12 cellular contexts compared by ENCODE assay signal in genomic region chr12:49761677-49762467, GRCh38. TPM values are rescaled to one million over a fixed set of nuclear protein-coding genes. Genes with fewer than 3 reads are reported as not detected.
DNase-seq lines count a peak whose midpoint lies in the region; ATAC-seq and TF ChIP-seq lines count a peak whose summit lies in the region.
"Had no signal": no experiment of that assay in that cellular context is flagged by ENCODE, and none has a peak within 500 bp of the region (broad histone marks: within the 10 kb centered on the region; RNA-seq: fewer than 3 reads in every experiment).

No MANE protein-coding gene starts in this region.

- H3K4me1 ChIP-seq in BLaER1, result peaks cover 25% of the 10 kb centered on the region

- H3K4me3 ChIP-seq in BLaER1, result no peak overlapping the region

- no peaks in the 10 kb centered on the region for H3K27me3 ChIP-seq in BLaER1
- H3K27me3 ChIP-seq in CD4-positive, alpha-beta T cell (ENCODE audit: control insufficient read depth, insufficient read depth, low read length), result no peaks in the 10 kb centered on the region

- peaks cover 80% of the 10 kb centered on the region for H3K36me3 Mint-ChIP-seq in CD4-positive, alpha-beta T cell (ENCODE audit: low read depth)
- H3K36me3 Mint-ChIP-seq in activated CD4-positive, alpha-beta memory T cell treated with anti-CD3 and anti-CD28 coated beads, Interleukin-2, amount 10 ng/mL, durations not matched to agents 7 days and 5 days (ENCODE audit: low read depth), result peaks cover 77% of the 10 kb centered on the region
- peaks cover 36 to 47% (median 37%) of the 10 kb centered on the region in 3 donors for H3K36me3 Mint-ChIP-seq in immature natural killer cell

- H3K36me3 ChIP-seq in BLaER1, result peaks cover 93% of the 10 kb centered on the region

- peaks cover 53% of the 10 kb centered on the region for H3K4me1 Mint-ChIP-seq in CD4-positive, alpha-beta T cell (ENCODE audit: low read depth)
- peaks cover 50% of the 10 kb centered on the region for H3K4me1 Mint-ChIP-seq in activated CD4-positive, alpha-beta memory T cell treated with anti-CD3 and anti-CD28 coated beads, Interleukin-2, amount 10 ng/mL, durations not matched to agents 7 days and 5 days
- H3K4me1 Mint-ChIP-seq in immature natural killer cell, result peaks cover 34 to 38% of the 10 kb centered on the region in 2 donors

- H3K9me3 ChIP-seq in BLaER1, result no peaks in the 10 kb centered on the region
- no peaks in the 10 kb centered on the region for H3K9me3 ChIP-seq in CD4-positive, alpha-beta T cell (ENCODE audit: control insufficient read depth, low read length)

- peak overlapping the region; percentile 40 for H3K4me2 ChIP-seq in BLaER1

- H3K27ac Mint-ChIP-seq in CD4-positive, alpha-beta T cell, result peak overlapping the region; percentile 73
- H3K27ac Mint-ChIP-seq in activated CD4-positive, alpha-beta memory T cell treated with anti-CD3 and anti-CD28 coated beads, Interleukin-2, amount 10 ng/mL, durations not matched to agents 7 days and 5 days, result peak overlapping the region; percentile 92
- peak overlapping the region; percentile 86 to 92 (median 90) for H3K27ac Mint-ChIP-seq in immature natural killer cell

- no peak for TF ChIP-seq CTCF in CD4-positive, alpha-beta T cell (IDR thresholded peaks at IDR 0.05)

- POLR2A ChIA-PET in CD4-positive, alpha-beta T cell (lab: Charles Lee), result interaction anchor here (1.4 to 7.4 kb wide), 3 partner anchors 18 to 81 kb away, joined by 5 to 77 read pairs (median 13); partner anchors contain the start of genes BCDIN3D and TMBIM6
- POLR2A ChIA-PET in activated CD4-positive, alpha-beta memory T cell treated with anti-CD3 and anti-CD28 coated beads, Interleukin-2, amount 10 ng/mL, durations not matched to agents 7 days and 5 days (lab: Charles Lee), result interaction anchor here (0.6 to 5.9 kb wide), 10 partner anchors 9 to 322 kb away, joined by 3 to 75 read pairs (median 4); partner anchors contain the start of gene TMBIM6

- CTCF ChIA-PET in CD4-positive, alpha-beta T cell (lab: Charles Lee), result interaction anchor here (0.7 to 5.2 kb wide), 12 partner anchors 11 to 138 kb away, joined by 3 to 53 read pairs (median 4); partner anchors contain the start of genes PRPF40B and TMBIM6
- CTCF ChIA-PET in activated CD4-positive, alpha-beta memory T cell treated with anti-CD3 and anti-CD28 coated beads, Interleukin-2, amount 10 ng/mL, durations not matched to agents 7 days and 5 days (lab: Charles Lee), result interaction anchor here (0.8 to 4.5 kb wide), 19 partner anchors 8 to 257 kb away, joined by 3 to 66 read pairs (median 6); partner anchors contain the start of gene TMBIM6

- no peak overlapping the region for H3K27ac ChIP-seq in BLaER1
- no peak overlapping the region for H3K27ac ChIP-seq in CD4-positive, alpha-beta T cell (ENCODE audit: low read depth, low read length)
- H3K27ac ChIP-seq: epithelial cell of prostate had no signal

- no peak overlapping the region for H3K4me3 Mint-ChIP-seq in CD4-positive, alpha-beta T cell
- no peak overlapping the region for H3K4me3 Mint-ChIP-seq in activated CD4-positive, alpha-beta memory T cell treated with anti-CD3 and anti-CD28 coated beads, Interleukin-2, amount 10 ng/mL, durations not matched to agents 7 days and 5 days
- no peak overlapping the region for H3K4me3 Mint-ChIP-seq in immature natural killer cell

- H3K9ac ChIP-seq in BLaER1, result no peak overlapping the region

- no peak for ATAC-seq in CD4-positive, alpha-beta T cell (ENCODE audit: poor library complexity)

- DNase-seq in CD4-positive, alpha-beta T cell, result no peak
- no peak for DNase-seq in activated CD4-positive, alpha-beta memory T cell treated with anti-CD3 and anti-CD28 coated beads, Interleukin-2, amount 10 ng/mL, durations not matched to agents 7 days and 5 days
- DNase-seq in immature natural killer cell, result no peak
- no peak for DNase-seq in stimulated activated CD4-positive, alpha-beta T cell treated with anti-CD3 and anti-CD28 coated beads, Interleukin-12 subunit alpha, Interleukin-12 subunit beta, amount 100 ng/mL, for 4 hours
- DNase-seq in OCI-M2 (lab: John Stamatoyannopoulos, UW; ENCODE audit: unreplicated experiment), result no peak
- DNase-seq in inferior parietal cortex (ENCODE audit: extremely low spot score), result no peak
- DNase-seq: C1 segment of cervical spinal cord, DMS79 treated with DMSO at 0.1 percent for 48 hours, NCI-H1436 treated with DMSO at 0.1 percent for 48 hours, NCI-H2227 treated with DMSO at 0.1 percent for 48 hours had no signal

- H3K27me3 Mint-ChIP-seq in CD4-positive, alpha-beta T cell, result no peaks in the 10 kb centered on the region
- H3K27me3 Mint-ChIP-seq in activated CD4-positive, alpha-beta memory T cell treated with anti-CD3 and anti-CD28 coated beads, Interleukin-2, amount 10 ng/mL, durations not matched to agents 7 days and 5 days, result no peaks in the 10 kb centered on the region
- no peaks in the 10 kb centered on the region for H3K27me3 Mint-ChIP-seq in immature natural killer cell (ENCODE audit: low read depth in 3 of 3)

- intact Hi-C loops in CD4-positive, alpha-beta T cell (cut with DNase I, micrococcal nuclease), result loop anchor here in 1 of 2 experiments (2.0 kb wide), 1 partner anchor 19 kb away; no protein-coding TSS in a partner anchor

- no peaks in the 10 kb centered on the region for H3K9me3 Mint-ChIP-seq in CD4-positive, alpha-beta T cell
- H3K9me3 Mint-ChIP-seq in activated CD4-positive, alpha-beta memory T cell treated with anti-CD3 and anti-CD28 coated beads, Interleukin-2, amount 10 ng/mL, durations not matched to agents 7 days and 5 days, result no peaks in the 10 kb centered on the region
- H3K9me3 Mint-ChIP-seq in immature natural killer cell, result no peaks in the 10 kb centered on the region

- peaks cover 58% of the 10 kb centered on the region for H4K20me1 ChIP-seq in BLaER1

RNA-seq across cellular contexts. Expression of gene TMBIM6, which starts 20.5 kb away (rescaled TPM):
- 100 to 1,000 TPM; 274 to 279 TPM for total RNA-seq in CD4-positive, alpha-beta T cell
- total RNA-seq in activated CD4-positive, alpha-beta memory T cell treated with anti-CD3 and anti-CD28 coated beads, Interleukin-2, amount 10 ng/mL, durations not matched to agents 7 days and 5 days, result 100 to 1,000 TPM; 600 to 613 TPM
- polyA plus RNA-seq in immature natural killer cell, result 1,000 to 10,000 TPM in 2 of 3 donors, 100 to 1,000 TPM in 1; 982 to 1,961 (median 1,202) TPM

RNA-seq across cellular contexts. Expression of gene FMNL3, which starts 54.7 kb away (rescaled TPM):
- total RNA-seq in CD4-positive, alpha-beta T cell, result 10 to 100 TPM; 33.3 to 34.8 TPM
- total RNA-seq in activated CD4-positive, alpha-beta memory T cell treated with anti-CD3 and anti-CD28 coated beads, Interleukin-2, amount 10 ng/mL, durations not matched to agents 7 days and 5 days, result 10 to 100 TPM; 34.7 to 34.9 TPM
- 10 to 100 TPM; 11.0 to 22.7 (median 12.6) TPM for polyA plus RNA-seq in immature natural killer cell
